Comparison of ENCODE assay signal across 1 cellular context in the genomic region with DNA sequence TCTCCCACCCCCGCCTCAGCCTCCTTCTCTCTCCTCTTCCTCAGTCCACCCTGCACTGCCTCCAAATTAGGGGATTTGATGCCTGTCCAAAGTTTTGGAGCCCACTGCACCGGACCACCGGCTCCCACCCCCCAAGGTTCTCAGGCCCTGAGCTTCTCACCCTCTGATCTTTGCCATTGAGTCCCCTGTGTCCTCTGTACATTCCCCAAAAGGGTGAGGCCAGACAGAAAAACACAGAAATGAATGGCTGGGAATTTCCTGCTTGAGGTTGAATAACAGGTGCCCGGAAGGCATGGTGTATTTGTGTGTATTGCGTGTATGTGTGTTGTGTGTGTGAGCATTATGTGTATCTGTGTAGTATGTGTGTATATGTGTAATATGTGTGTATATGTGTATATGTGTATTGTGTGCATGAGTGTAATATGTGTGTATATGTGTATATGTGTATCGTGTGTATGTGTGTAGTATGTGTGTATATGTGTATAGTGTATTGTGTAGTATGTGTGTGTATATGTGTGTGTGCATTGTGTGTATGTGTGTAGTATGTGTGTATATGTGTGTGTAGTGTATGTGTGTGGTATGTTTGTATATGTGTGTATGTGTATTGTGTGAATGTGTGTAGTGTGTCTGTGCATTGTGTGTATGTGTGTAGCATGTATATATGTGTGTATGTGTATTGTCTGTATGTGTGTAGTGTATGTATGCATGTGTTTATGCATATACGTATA.
TF ChIP-seq lines count a peak whose summit lies in the region.

No MANE protein-coding gene starts in this region.

TF ChIP-seq in HepG2, 621 proteins besides CTCF, POLR2A, EP300 and RAD21:
- TF ChIP-seq, protein P1, sequence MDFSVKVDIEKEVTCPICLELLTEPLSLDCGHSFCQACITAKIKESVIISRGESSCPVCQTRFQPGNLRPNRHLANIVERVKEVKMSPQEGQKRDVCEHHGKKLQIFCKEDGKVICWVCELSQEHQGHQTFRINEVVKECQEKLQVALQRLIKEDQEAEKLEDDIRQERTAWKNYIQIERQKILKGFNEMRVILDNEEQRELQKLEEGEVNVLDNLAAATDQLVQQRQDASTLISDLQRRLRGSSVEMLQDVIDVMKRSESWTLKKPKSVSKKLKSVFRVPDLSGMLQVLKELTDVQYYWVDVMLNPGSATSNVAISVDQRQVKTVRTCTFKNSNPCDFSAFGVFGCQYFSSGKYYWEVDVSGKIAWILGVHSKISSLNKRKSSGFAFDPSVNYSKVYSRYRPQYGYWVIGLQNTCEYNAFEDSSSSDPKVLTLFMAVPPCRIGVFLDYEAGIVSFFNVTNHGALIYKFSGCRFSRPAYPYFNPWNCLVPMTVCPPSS (IDR thresholded peaks at IDR 0.05): 0 out of 2 replicates have a peak, but pooled peaks have one; percentile 11
- TF ChIP-seq, protein P2, sequence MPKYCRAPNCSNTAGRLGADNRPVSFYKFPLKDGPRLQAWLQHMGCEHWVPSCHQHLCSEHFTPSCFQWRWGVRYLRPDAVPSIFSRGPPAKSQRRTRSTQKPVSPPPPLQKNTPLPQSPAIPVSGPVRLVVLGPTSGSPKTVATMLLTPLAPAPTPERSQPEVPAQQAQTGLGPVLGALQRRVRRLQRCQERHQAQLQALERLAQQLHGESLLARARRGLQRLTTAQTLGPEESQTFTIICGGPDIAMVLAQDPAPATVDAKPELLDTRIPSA (CRISPR knock-in tag; IDR thresholded peaks at IDR 0.05; ENCODE audit: borderline replicate concordance): no peak
- TF ChIP-seq, protein P3, sequence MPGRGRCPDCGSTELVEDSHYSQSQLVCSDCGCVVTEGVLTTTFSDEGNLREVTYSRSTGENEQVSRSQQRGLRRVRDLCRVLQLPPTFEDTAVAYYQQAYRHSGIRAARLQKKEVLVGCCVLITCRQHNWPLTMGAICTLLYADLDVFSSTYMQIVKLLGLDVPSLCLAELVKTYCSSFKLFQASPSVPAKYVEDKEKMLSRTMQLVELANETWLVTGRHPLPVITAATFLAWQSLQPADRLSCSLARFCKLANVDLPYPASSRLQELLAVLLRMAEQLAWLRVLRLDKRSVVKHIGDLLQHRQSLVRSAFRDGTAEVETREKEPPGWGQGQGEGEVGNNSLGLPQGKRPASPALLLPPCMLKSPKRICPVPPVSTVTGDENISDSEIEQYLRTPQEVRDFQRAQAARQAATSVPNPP (CRISPR knock-in tag; IDR thresholded peaks at IDR 0.05): no peak
- TF ChIP-seq NONO (IDR thresholded peaks at IDR 0.05) (no peak), NONO (CRISPR knock-in tag; conservative IDR thresholded peaks at IDR 0.05) (0 out of 2 replicates have a peak, but pooled peaks have one; percentile 36), ZNF589 (CRISPR knock-in tag; conservative IDR thresholded peaks at IDR 0.05) (0 out of 2 replicates have a peak, but pooled peaks have one; percentile 37), RAD51 (IDR thresholded peaks at IDR 0.05; ENCODE audit: borderline replicate concordance) (0 out of 2 replicates have a peak, but pooled peaks have one; percentile 31), NCOR1 (IDR thresholded peaks at IDR 0.05; ENCODE audit: borderline replicate concordance, low read length) (no peak), SOX6 (IDR thresholded peaks at IDR 0.05) (peak; percentile 82; the same call in 1 of the 2 replicates), SOX6 (CRISPR knock-in tag; IDR thresholded peaks at IDR 0.05) (no peak), ZNF780A (CRISPR knock-in tag; IDR thresholded peaks at IDR 0.05) (0 out of 2 replicates have a peak, but pooled peaks have one; percentile 25), ZNF207 (IDR thresholded peaks at IDR 0.05; ENCODE audit: borderline replicate concordance) (peak; percentile 65), NBN (conservative IDR thresholded peaks at IDR 0.05) (peak; percentile 87), ZNF282 (IDR thresholded peaks at IDR 0.05; ENCODE audit: partially characterized antibody) (peak; percentile 13), ZNF552 (CRISPR knock-in tag; IDR thresholded peaks at IDR 0.05; ENCODE audit: borderline replicate concordance) (no peak), ATM (IDR thresholded peaks at IDR 0.05; ENCODE audit: borderline replicate concordance) (peak; percentile 13; the same call in 1 of the 2 replicates), ZNF205 (CRISPR knock-in tag; IDR thresholded peaks at IDR 0.05) (no peak), FOXP1 (IDR thresholded peaks at IDR 0.05) (peak; percentile 37; the same call in 1 of the 2 replicates), FOXP1 (CRISPR knock-in tag; IDR thresholded peaks at IDR 0.05) (no peak)
- TF ChIP-seq, protein P4, sequence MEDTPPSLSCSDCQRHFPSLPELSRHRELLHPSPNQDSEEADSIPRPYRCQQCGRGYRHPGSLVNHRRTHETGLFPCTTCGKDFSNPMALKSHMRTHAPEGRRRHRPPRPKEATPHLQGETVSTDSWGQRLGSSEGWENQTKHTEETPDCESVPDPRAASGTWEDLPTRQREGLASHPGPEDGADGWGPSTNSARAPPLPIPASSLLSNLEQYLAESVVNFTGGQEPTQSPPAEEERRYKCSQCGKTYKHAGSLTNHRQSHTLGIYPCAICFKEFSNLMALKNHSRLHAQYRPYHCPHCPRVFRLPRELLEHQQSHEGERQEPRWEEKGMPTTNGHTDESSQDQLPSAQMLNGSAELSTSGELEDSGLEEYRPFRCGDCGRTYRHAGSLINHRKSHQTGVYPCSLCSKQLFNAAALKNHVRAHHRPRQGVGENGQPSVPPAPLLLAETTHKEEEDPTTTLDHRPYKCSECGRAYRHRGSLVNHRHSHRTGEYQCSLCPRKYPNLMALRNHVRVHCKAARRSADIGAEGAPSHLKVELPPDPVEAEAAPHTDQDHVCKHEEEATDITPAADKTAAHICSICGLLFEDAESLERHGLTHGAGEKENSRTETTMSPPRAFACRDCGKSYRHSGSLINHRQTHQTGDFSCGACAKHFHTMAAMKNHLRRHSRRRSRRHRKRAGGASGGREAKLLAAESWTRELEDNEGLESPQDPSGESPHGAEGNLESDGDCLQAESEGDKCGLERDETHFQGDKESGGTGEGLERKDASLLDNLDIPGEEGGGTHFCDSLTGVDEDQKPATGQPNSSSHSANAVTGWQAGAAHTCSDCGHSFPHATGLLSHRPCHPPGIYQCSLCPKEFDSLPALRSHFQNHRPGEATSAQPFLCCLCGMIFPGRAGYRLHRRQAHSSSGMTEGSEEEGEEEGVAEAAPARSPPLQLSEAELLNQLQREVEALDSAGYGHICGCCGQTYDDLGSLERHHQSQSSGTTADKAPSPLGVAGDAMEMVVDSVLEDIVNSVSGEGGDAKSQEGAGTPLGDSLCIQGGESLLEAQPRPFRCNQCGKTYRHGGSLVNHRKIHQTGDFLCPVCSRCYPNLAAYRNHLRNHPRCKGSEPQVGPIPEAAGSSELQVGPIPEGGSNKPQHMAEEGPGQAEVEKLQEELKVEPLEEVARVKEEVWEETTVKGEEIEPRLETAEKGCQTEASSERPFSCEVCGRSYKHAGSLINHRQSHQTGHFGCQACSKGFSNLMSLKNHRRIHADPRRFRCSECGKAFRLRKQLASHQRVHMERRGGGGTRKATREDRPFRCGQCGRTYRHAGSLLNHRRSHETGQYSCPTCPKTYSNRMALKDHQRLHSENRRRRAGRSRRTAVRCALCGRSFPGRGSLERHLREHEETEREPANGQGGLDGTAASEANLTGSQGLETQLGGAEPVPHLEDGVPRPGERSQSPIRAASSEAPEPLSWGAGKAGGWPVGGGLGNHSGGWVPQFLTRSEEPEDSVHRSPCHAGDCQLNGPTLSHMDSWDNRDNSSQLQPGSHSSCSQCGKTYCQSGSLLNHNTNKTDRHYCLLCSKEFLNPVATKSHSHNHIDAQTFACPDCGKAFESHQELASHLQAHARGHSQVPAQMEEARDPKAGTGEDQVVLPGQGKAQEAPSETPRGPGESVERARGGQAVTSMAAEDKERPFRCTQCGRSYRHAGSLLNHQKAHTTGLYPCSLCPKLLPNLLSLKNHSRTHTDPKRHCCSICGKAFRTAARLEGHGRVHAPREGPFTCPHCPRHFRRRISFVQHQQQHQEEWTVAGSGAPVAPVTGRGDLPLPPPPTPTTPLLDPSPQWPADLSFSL (CRISPR knock-in tag; IDR thresholded peaks at IDR 0.05): peak; percentile 42; the same call in 1 of the 2 replicates
